In genomic region chr3:127363171-127363570, GRCh38 we compare ENCODE assay signal across 31 cellular contexts.
"Had no signal": no experiment of that assay in that cellular context is flagged by ENCODE, and none has a peak within 500 bp of the region (broad histone marks: within the 10 kb centered on the region; RNA-seq: fewer than 3 reads in every experiment).

No MANE protein-coding gene starts in this region.

- H3K4me3 Mint-ChIP-seq: activated B cell treated with CpG ODN at 0.5 μM for 24 hours; activated CD4-positive, alpha-beta memory T cell treated with anti-CD3 and anti-CD28 coated beads, Interleukin-2, amount 10 ng/mL, durations not matched to agents 7 days and 5 days; activated CD8-positive, alpha-beta memory T cell treated with anti-CD3 and anti-CD28 coated beads, Interleukin-2, amount 10 ng/mL, durations not matched to agents 7 days and 5 days; activated naive CD8-positive, alpha-beta T cell treated with anti-CD3 and anti-CD28 coated beads for 36 hours; activated T-cell treated with anti-CD3 and anti-CD28 coated beads, Interleukin-2, amount 50 U/mL, for 72 hours; activated T-helper 17 cell treated with anti-CD3 and anti-CD28 coated beads, Interleukin-2, amount 50 U/mL, for 72 hours; central memory CD8-positive, alpha-beta T cell had no signal

- H3K36me3 Mint-ChIP-seq: activated CD8-positive, alpha-beta memory T cell treated with anti-CD3 and anti-CD28 coated beads, Interleukin-2, amount 10 ng/mL, durations not matched to agents 7 days and 5 days; activated naive CD8-positive, alpha-beta T cell treated with anti-CD3 and anti-CD28 coated beads for 36 hours had no signal

- ATAC-seq: activated CD8-positive, alpha-beta memory T cell treated with anti-CD3 and anti-CD28 coated beads, Interleukin-2, amount 10 ng/mL, durations not matched to agents 7 days and 5 days; activated T-cell treated with anti-CD3 and anti-CD28 coated beads, Interleukin-2, amount 50 U/mL, for 72 hours; activated T-helper 17 cell treated with anti-CD3 and anti-CD28 coated beads, Interleukin-2, amount 50 U/mL, for 72 hours; Panc1; SK-N-SH treated with all-trans-retinoic acid at 6 μM for 48 hours had no signal

- H3K9me3 Mint-ChIP-seq: activated CD4-positive, alpha-beta memory T cell treated with anti-CD3 and anti-CD28 coated beads, Interleukin-2, amount 10 ng/mL, durations not matched to agents 7 days and 5 days; activated naive CD8-positive, alpha-beta T cell treated with anti-CD3 and anti-CD28 coated beads for 36 hours; activated T-cell treated with anti-CD3 and anti-CD28 coated beads, Interleukin-2, amount 50 U/mL, for 72 hours; central memory CD8-positive, alpha-beta T cell had no signal

- H3K27ac Mint-ChIP-seq: activated B cell treated with CpG ODN at 0.5 μM for 24 hours; activated CD4-positive, alpha-beta memory T cell treated with anti-CD3 and anti-CD28 coated beads, Interleukin-2, amount 10 ng/mL, durations not matched to agents 7 days and 5 days; activated CD8-positive, alpha-beta memory T cell treated with anti-CD3 and anti-CD28 coated beads, Interleukin-2, amount 10 ng/mL, durations not matched to agents 7 days and 5 days; activated naive CD8-positive, alpha-beta T cell treated with anti-CD3 and anti-CD28 coated beads for 36 hours; activated T-cell treated with anti-CD3 and anti-CD28 coated beads, Interleukin-2, amount 50 U/mL, for 72 hours; activated T-helper 17 cell treated with anti-CD3 and anti-CD28 coated beads, Interleukin-2, amount 50 U/mL, for 72 hours had no signal

- DNase-seq: activated B cell treated with CpG ODN at 0.5 μM for 24 hours; activated CD4-positive, alpha-beta memory T cell treated with anti-CD3 and anti-CD28 coated beads, Interleukin-2, amount 10 ng/mL, durations not matched to agents 7 days and 5 days; activated CD4-positive, alpha-beta T cell treated with anti-CD3 and anti-CD28 coated beads for 4 hours; activated CD4-positive, CD25-positive, alpha-beta regulatory T cell treated with anti-CD3 and anti-CD28 coated beads, Interleukin-2, amount 50 U/mL, for 72 hours; activated CD8-positive, alpha-beta memory T cell treated with anti-CD3 and anti-CD28 coated beads for 24 hours; activated CD8-positive, alpha-beta memory T cell treated with anti-CD3 and anti-CD28 coated beads, Interleukin-2, amount 10 ng/mL, durations not matched to agents 7 days and 5 days; activated CD8-positive, alpha-beta memory T cell treated with anti-CD3 and anti-CD28 coated beads, Interleukin-2, amount 50 U/mL, for 48 hours; activated effector memory CD4-positive, alpha-beta T cell treated with anti-CD3 and anti-CD28 coated beads, Interleukin-2, amount 50 U/mL, for 16 hours; activated naive CD4-positive, alpha-beta T cell; activated naive CD4-positive, alpha-beta T cell treated with anti-CD3 and anti-CD28 coated beads, Interleukin-2, amount 50 U/mL, for 16 hours; activated naive CD8-positive, alpha-beta T cell treated with anti-CD3 and anti-CD28 coated beads for 36 hours; activated T-cell treated with anti-CD3 and anti-CD28 coated beads, Interleukin-2, amount 50 U/mL, for 72 hours; amniotic stem cell; aorta; NCI-H1092 treated with DMSO at 0.1 percent for 48 hours; NCI-H146; NCI-H187; NCI-H2029 treated with DMSO at 0.1 percent for 48 hours; NCI-H345; NCI-H524 treated with DMSO at 0.1 percent for 48 hours; SIG-M5; T-helper 1 cell; T-helper 2 cell; T-helper 9 cell had no signal

- H3K4me3 ChIP-seq: cardiac muscle cell had no signal

- H3K36me3 ChIP-seq: cardiac muscle cell had no signal

- H3K4me1 Mint-ChIP-seq: activated B cell treated with CpG ODN at 0.5 μM for 24 hours; activated CD4-positive, alpha-beta memory T cell treated with anti-CD3 and anti-CD28 coated beads, Interleukin-2, amount 10 ng/mL, durations not matched to agents 7 days and 5 days; activated CD8-positive, alpha-beta memory T cell treated with anti-CD3 and anti-CD28 coated beads, Interleukin-2, amount 10 ng/mL, durations not matched to agents 7 days and 5 days; activated naive CD8-positive, alpha-beta T cell treated with anti-CD3 and anti-CD28 coated beads for 36 hours; activated T-helper 17 cell treated with anti-CD3 and anti-CD28 coated beads, Interleukin-2, amount 50 U/mL, for 72 hours; central memory CD8-positive, alpha-beta T cell had no signal

- H3K27ac ChIP-seq: cardiac muscle cell, KMS-11, VCaP had no signal
